In genomic region chrX:76151537-76151936, GRCh38 we compare ENCODE assay signal across 8 cellular contexts. TPM values are rescaled to one million over a fixed set of nuclear protein-coding genes. Genes with fewer than 3 reads are reported as not detected.
DNase-seq lines count a peak whose midpoint lies in the region; ATAC-seq and TF ChIP-seq lines count a peak whose summit lies in the region.
"Not testable (repeated sequence)": the region's sequence is repeated elsewhere in the genome, so short reads cannot be mapped to it uniquely, and the experiment has no call there.

No MANE protein-coding gene starts in this region.

- not testable (repeated sequence) for TF ChIP-seq CTCF in mucosa of descending colon (IDR thresholded peaks at IDR 0.05)

- H3K4me1 ChIP-seq in mucosa of descending colon (ENCODE audit: low read depth) = peaks cover 12% of the 10 kb centered on the region

- not testable (repeated sequence) for H3K27me3 Mint-ChIP-seq in T-helper 17 cell

- intact Hi-C loops in mucosa of descending colon (cut with DNase I, micrococcal nuclease) = not testable (repeated sequence)

- H3K4me3 Mint-ChIP-seq in T-helper 17 cell = not testable (repeated sequence)

- ATAC-seq in GM18499 (IDR thresholded peaks at IDR 0.05; ENCODE audit: insufficient read depth, unreplicated experiment) (peak; percentile 80), GM19023 (IDR thresholded peaks at IDR 0.05; ENCODE audit: unreplicated experiment) (peak; percentile 67), GM21360 (IDR thresholded peaks at IDR 0.05; ENCODE audit: unreplicated experiment) (peak; percentile 68), HG02571 (IDR thresholded peaks at IDR 0.05; ENCODE audit: unreplicated experiment) (peak; percentile 70), HG02973 (IDR thresholded peaks at IDR 0.05; ENCODE audit: unreplicated experiment) (peak; percentile 85), HG03280 (IDR thresholded peaks at IDR 0.05; ENCODE audit: unreplicated experiment) (peak; percentile 71), T-helper 17 cell (peak; percentile 52), mucosa of descending colon (peak; percentile 4)

- H3K36me3 ChIP-seq in mucosa of descending colon (ENCODE audit: low read depth) = not testable (repeated sequence)

- not testable (repeated sequence) for H3K36me3 Mint-ChIP-seq in T-helper 17 cell (ENCODE audit: low read depth)

- not testable (repeated sequence) for H3K4me3 ChIP-seq in mucosa of descending colon

- not testable (repeated sequence) for H3K4me1 Mint-ChIP-seq in T-helper 17 cell

- not testable (repeated sequence) for H3K27ac Mint-ChIP-seq in T-helper 17 cell

- DNase-seq in T-helper 17 cell, mucosa of descending colon: not testable (repeated sequence)

- not testable (repeated sequence) for H3K9me3 ChIP-seq in T-helper 17 cell (ENCODE audit: control insufficient read depth, low read length, poor library complexity, severe bottlenecking); mucosa of descending colon

RNA-seq across cellular contexts. Expression of gene PBDC1, which starts 21.3 kb away (rescaled TPM):
- 10 to 100 TPM; 16.9 to 20.0 TPM for total RNA-seq in T-helper 17 cell
- total RNA-seq in mucosa of descending colon = 10 to 100 TPM; 23.0 to 25.7 (median 24.3) TPM

Comparison
In these comparisons a context has a peak if more than half of its experiments do, and no peak if none do; other contexts are left out.
1. ATAC-seq: peak in every context shown above with its lines; median percentile 85 in HG02973; 80 in GM18499; 71 in HG03280; 70 in HG02571; 68 in GM21360; 67 in GM19023; 52 in T-helper 17 cell; 4 in mucosa of descending colon.